ENCODE assay signal across 8 cellular contexts in the genomic region with DNA sequence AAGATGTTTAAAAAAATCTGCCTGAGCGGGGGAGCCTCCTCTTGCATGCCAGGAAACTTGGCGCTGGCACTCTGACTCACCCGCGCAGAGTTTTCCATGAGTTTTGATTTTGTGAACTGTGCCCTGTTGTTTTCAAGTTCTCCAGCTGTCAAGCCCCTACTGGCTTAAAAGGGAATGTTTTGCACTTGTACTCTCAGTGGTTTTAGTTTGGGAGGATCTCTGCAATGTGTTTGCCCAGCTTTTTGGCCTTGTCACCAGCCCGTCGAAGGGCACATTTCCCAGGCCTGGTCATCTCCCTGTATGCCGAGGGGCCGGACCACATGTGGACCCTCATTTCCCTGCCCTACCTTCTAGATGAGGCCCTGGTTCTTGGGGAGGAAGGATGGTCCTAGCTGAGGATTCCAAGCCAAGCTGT. TPM values are rescaled to one million over a fixed set of nuclear protein-coding genes. Genes with fewer than 3 reads are reported as not detected.
DNase-seq lines count a peak whose midpoint lies in the region; ATAC-seq and TF ChIP-seq lines count a peak whose summit lies in the region.

No MANE protein-coding gene starts in this region.

- ATAC-seq in GM21723 (IDR thresholded peaks at IDR 0.05; ENCODE audit: unreplicated experiment) (no peak), GM18870 (IDR thresholded peaks at IDR 0.05; ENCODE audit: unreplicated experiment) (no peak), GM18517 (IDR thresholded peaks at IDR 0.05; ENCODE audit: unreplicated experiment) (no peak)

- no peak overlapping the region for H2BK15ac ChIP-seq in mesendoderm (replicated peaks; ENCODE audit: low read depth)

- no peak overlapping the region for H2BK120ac ChIP-seq in mesendoderm (ENCODE audit: low read depth, low read length)

- no peak overlapping the region for H3K56ac ChIP-seq in mesendoderm (ENCODE audit: low read length)

- H4K8ac ChIP-seq in mesendoderm (ENCODE audit: low read depth, low read length), result no peak overlapping the region

- no peak overlapping the region for H2AK5ac ChIP-seq in mesendoderm (ENCODE audit: low read length)

- no peak overlapping the region for H2BK5ac ChIP-seq in mesendoderm (ENCODE audit: low read length)

- H3K23ac ChIP-seq in mesendoderm (ENCODE audit: low read length), result no peak overlapping the region

- H3K4me3 ChIP-seq in GM12865 (ENCODE audit: low read depth, low read length) (no peak overlapping the region), SJSA1 (no peak overlapping the region), foreskin fibroblast (ENCODE audit: low read depth in 1 of 2, low read length in 2 of 2) (no peak overlapping the region), rectal smooth muscle tissue (ENCODE audit: low read length) (no peak overlapping the region), mesendoderm (ENCODE audit: low read length) (no peak overlapping the region)

- H3K9me3 ChIP-seq in SJSA1 (replicated peaks), result no peaks in the 10 kb centered on the region

- no peaks in the 10 kb centered on the region for H3K79me2 ChIP-seq in mesendoderm (ENCODE audit: control insufficient read depth, insufficient read depth, low read length)

- H3K4me2 ChIP-seq in mesendoderm (ENCODE audit: low read length), result no peak overlapping the region

- TF ChIP-seq CTCF in GM12865 (IDR thresholded peaks at IDR 0.05; ENCODE audit: insufficient read depth, low read depth, low read length, missing control alignments), result peak; percentile 11
- peak; percentile 55 for TF ChIP-seq CTCF in foreskin fibroblast (IDR thresholded peaks at IDR 0.05; ENCODE audit: low read depth, low read length)

- H4K5ac ChIP-seq in mesendoderm (ENCODE audit: low read length), result no peak overlapping the region

- H3K27ac ChIP-seq in SJSA1 (peak overlapping the region; percentile 79), rectal smooth muscle tissue (ENCODE audit: low read depth, low read length) (peak overlapping the region; percentile 99), mesendoderm (ENCODE audit: low read depth, low read length) (no peak overlapping the region)

- no peak overlapping the region for H3K18ac ChIP-seq in mesendoderm (ENCODE audit: low read length)

- WGBS in mesendoderm (ENCODE audit: extremely low coverage, insufficient coverage, low lambda C conversion rate), result no CpG with 5 or more reads among the region's 8 CpGs

- no peak for DNase-seq in GM12865 (ENCODE audit: low read depth)
- DNase-seq in SJSA1 (ENCODE audit: low read depth in 1 of 2, low spot score in 2 of 2), result peak; percentile 95 to 96
- DNase-seq in foreskin fibroblast, result peak; percentile 85 to 95
- no peak for DNase-seq in mesendoderm

- H3K36me3 ChIP-seq in SJSA1, result peaks cover 40% of the 10 kb centered on the region
- H3K36me3 ChIP-seq in rectal smooth muscle tissue (ENCODE audit: control insufficient read depth, insufficient read depth, low read length), result peaks cover 17% of the 10 kb centered on the region
- no peaks in the 10 kb centered on the region for H3K36me3 ChIP-seq in mesendoderm (ENCODE audit: control insufficient read depth, insufficient read depth, low read length)

- H3K4ac ChIP-seq in mesendoderm (ENCODE audit: low read depth, low read length), result no peak overlapping the region

- H3K27me3 ChIP-seq in SJSA1 (replicated peaks) (no peaks in the 10 kb centered on the region), rectal smooth muscle tissue (ENCODE audit: control insufficient read depth, insufficient read depth, low read length) (no peaks in the 10 kb centered on the region), mesendoderm (ENCODE audit: insufficient read depth, low read length, poor library complexity) (no peaks in the 10 kb centered on the region)

- H3K9ac ChIP-seq in rectal smooth muscle tissue (ENCODE audit: low read length), result no peak overlapping the region
- H3K9ac ChIP-seq in mesendoderm (ENCODE audit: low read length), result no peak overlapping the region

- H3K79me1 ChIP-seq in mesendoderm (ENCODE audit: low read length), result no peaks in the 10 kb centered on the region

- H3K4me1 ChIP-seq in SJSA1 (replicated peaks) (peaks cover 54% of the 10 kb centered on the region), rectal smooth muscle tissue (ENCODE audit: control insufficient read depth, insufficient read depth, low read length) (peaks cover 76% of the 10 kb centered on the region), mesendoderm (ENCODE audit: control insufficient read depth, low read depth, low read length) (no peaks in the 10 kb centered on the region)

RNA-seq across cellular contexts. Expression of gene MRGPRF, which starts 12.2 kb away (rescaled TPM):
- 25.8 and 27.4 TPM in 2 replicates for total RNA-seq in SJSA1 (2014; rRNA removed; shearing (Covaris generic))
- 9.4 TPM for polyA plus RNA-seq in mesendoderm (2013, experiment 1 of 2)
- 10.2 TPM for polyA plus RNA-seq in mesendoderm (2013, experiment 2 of 2)

RNA-seq across cellular contexts. Expression of gene MRGPRD, which starts 20.1 kb away (rescaled TPM):
- not detected in 2 replicates for total RNA-seq in SJSA1 (2014; rRNA removed; shearing (Covaris generic))
- polyA plus RNA-seq in mesendoderm (2013, experiment 1 of 2), result not detected
- polyA plus RNA-seq in mesendoderm (2013, experiment 2 of 2), result not detected

RNA-seq across cellular contexts. Expression of gene TPCN2, which starts 47.9 kb away (rescaled TPM):
- 21.7 and 24.1 TPM in 2 replicates for total RNA-seq in SJSA1 (2014; rRNA removed; shearing (Covaris generic))
- 10.7 TPM for polyA plus RNA-seq in mesendoderm (2013, experiment 1 of 2)
- polyA plus RNA-seq in mesendoderm (2013, experiment 2 of 2), result 11.4 TPM

Comparison
In these comparisons a context has a peak if more than half of its experiments do, and no peak if none do; other contexts are left out.
1. DNase-seq: peak in SJSA1 (2 of 2) and foreskin fibroblast (2 of 2); none in GM12865 (single experiment) and mesendoderm (single experiment).